Comparison of ENCODE assay signal across 8 cellular contexts in the genomic region with DNA sequence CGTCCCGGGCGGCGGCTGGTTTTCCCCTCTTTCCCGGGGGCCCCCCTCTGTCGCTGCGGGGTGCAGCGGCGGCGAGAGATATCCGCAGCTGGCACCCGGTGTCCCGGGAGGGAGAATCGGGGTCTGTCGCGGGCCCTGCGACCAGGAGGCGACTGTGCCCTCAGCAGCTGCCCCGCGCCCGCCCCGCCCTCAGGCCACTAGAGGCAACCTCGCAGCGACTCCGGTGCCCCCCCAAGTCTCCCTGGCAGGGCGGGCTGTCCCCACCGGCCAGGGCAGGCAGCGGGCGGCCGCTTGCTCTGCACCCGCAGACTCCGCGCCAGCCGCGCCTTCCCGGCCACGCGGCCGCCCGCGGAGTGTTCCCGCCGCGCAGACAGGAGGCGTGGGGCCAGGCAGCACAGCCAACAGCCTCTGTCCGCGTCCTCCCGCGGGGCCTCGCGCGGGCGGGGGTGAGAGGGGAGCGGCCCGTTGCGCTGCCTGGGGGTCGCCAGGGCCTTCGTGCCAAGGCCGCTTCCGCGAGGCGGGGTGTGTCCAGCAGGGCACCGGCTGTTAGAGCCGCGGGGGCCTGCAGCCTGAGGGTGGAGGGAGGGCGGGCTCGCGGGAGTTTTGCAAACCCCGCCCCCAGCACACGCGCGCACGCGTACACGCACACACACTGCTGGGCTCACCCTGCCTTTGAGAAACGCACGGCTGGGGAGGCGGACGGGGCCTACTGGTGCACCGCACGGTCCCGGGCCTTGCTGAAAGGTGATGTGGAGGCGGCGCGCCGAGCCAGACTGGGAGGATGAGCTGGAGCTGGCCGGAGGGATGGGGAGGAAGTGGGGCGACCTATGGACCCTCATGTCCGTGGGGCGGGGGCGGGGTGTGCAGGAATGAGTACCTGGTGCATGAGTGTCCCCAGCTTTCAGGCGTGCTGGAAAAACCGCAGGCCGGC. TPM values are rescaled to one million over a fixed set of nuclear protein-coding genes. Genes with fewer than 3 reads are reported as not detected.
A peak's percentile ranks its signal among the peaks of the same experiment; 100 is the strongest.
DNase-seq lines count a peak whose midpoint lies in the region; ATAC-seq and TF ChIP-seq lines count a peak whose summit lies in the region.

No MANE protein-coding gene starts in this region.

- no peak overlapping the region for H3K27ac Mint-ChIP-seq in activated naive CD4-positive, alpha-beta T cell treated with anti-CD3 and anti-CD28 coated beads, Interleukin-2, amount 50 U/mL, for 24 hours

- peak overlapping the region; percentile 74 for H3K4me3 Mint-ChIP-seq in activated naive CD4-positive, alpha-beta T cell treated with anti-CD3 and anti-CD28 coated beads, Interleukin-2, amount 50 U/mL, for 24 hours

- intact Hi-C loops in left ventricle myocardium inferior (cut with micrococcal nuclease): no loop called here

- H3K36me3 Mint-ChIP-seq in activated naive CD4-positive, alpha-beta T cell treated with anti-CD3 and anti-CD28 coated beads, Interleukin-2, amount 50 U/mL, for 24 hours: peaks cover 6% of the 10 kb centered on the region

- H3K4me1 ChIP-seq in left ventricle myocardium inferior: peaks cover 16% of the 10 kb centered on the region

- no peaks in the 10 kb centered on the region for H3K9me3 ChIP-seq in left ventricle myocardium inferior (replicated peaks)

- DNase-seq in GM10248 (ENCODE audit: extremely low spot score): peak; percentile 83
- peak; percentile 76 for DNase-seq in RKO (ENCODE audit: low spot score)
- DNase-seq in left ventricle myocardium inferior: peak; percentile 65
- peak; percentile 62 for DNase-seq in stimulated activated CD4-positive, alpha-beta T cell treated with anti-CD3 and anti-CD28 coated beads, Interleukin-12 subunit alpha, Interleukin-12 subunit beta, amount 100 ng/mL, for 4 hours
- no peak for DNase-seq in SHP77 (lab: John Stamatoyannopoulos, UW)
- no peak for DNase-seq in middle frontal gyrus (ENCODE audit: extremely low spot score, low spot score)

- H3K27me3 ChIP-seq in left ventricle myocardium inferior (ENCODE audit: low read depth): no peaks in the 10 kb centered on the region

- TF ChIP-seq CTCF in GM10248 (IDR thresholded peaks at IDR 0.05; ENCODE audit: control extremely low read depth, extremely low read depth, low read depth, missing control alignments) (no peak), left ventricle myocardium inferior (IDR thresholded peaks at IDR 0.05; ENCODE audit: borderline replicate concordance) (peak; percentile 29)

- POLR2A ChIA-PET in GM10248 (lab: Yijun Ruan, JAX): no interaction called here

- CTCF ChIA-PET in GM10248 (lab: Yijun Ruan, JAX): interaction anchor here (1.0 to 3.2 kb wide), 8 partner anchors 11 to 187 kb away, joined by 3 to 13 read pairs (median 4); no protein-coding TSS in a partner anchor

- peaks cover 12% of the 10 kb centered on the region for H3K36me3 ChIP-seq in left ventricle myocardium inferior

- H3K4me1 Mint-ChIP-seq in activated naive CD4-positive, alpha-beta T cell treated with anti-CD3 and anti-CD28 coated beads, Interleukin-2, amount 50 U/mL, for 24 hours: peaks cover 12% of the 10 kb centered on the region

- peak; percentile 67 for ATAC-seq in HG02571 (IDR thresholded peaks at IDR 0.05; ENCODE audit: unreplicated experiment)

- H3K4me3 ChIP-seq in left ventricle myocardium inferior: peak overlapping the region; percentile 74

- H3K27ac ChIP-seq in left ventricle myocardium inferior (replicated peaks): peak overlapping the region; percentile 27

- no peaks in the 10 kb centered on the region for H3K9me3 Mint-ChIP-seq in activated naive CD4-positive, alpha-beta T cell treated with anti-CD3 and anti-CD28 coated beads, Interleukin-2, amount 50 U/mL, for 24 hours

- H3K27me3 Mint-ChIP-seq in activated naive CD4-positive, alpha-beta T cell treated with anti-CD3 and anti-CD28 coated beads, Interleukin-2, amount 50 U/mL, for 24 hours: no peaks in the 10 kb centered on the region

RNA-seq across cellular contexts. Expression of gene KIAA1614, which starts 41.4 kb away (rescaled TPM):
- 9.1 TPM for total RNA-seq in left ventricle myocardium inferior

Comparison
In these comparisons a context has a peak if more than half of its experiments do, and no peak if none do; other contexts are left out.
1. DNase-seq: peak in GM10248 (single experiment), RKO (single experiment), left ventricle myocardium inferior (single experiment) and stimulated activated CD4-positive, alpha-beta T cell treated with anti-CD3 and anti-CD28 coated beads, Interleukin-12 subunit alpha, Interleukin-12 subunit beta, amount 100 ng/mL, for 4 hours (single experiment); none in SHP77 (0 of 2) and middle frontal gyrus (single experiment).